Comparison of ENCODE assay signal across 17 cellular contexts in genomic region chr13:39512687-39513086, GRCh38.
DNase-seq lines count a peak whose midpoint lies in the region; ATAC-seq, FAIRE-seq and TF ChIP-seq lines count a peak whose summit lies in the region.
"Had no signal": no experiment of that assay in that cellular context is flagged by ENCODE, and none has a peak within 500 bp of the region (broad histone marks: within the 10 kb centered on the region; RNA-seq: fewer than 3 reads in every experiment).

No MANE protein-coding gene starts in this region.

- H3K4ac ChIP-seq in mesenchymal stem cell (ENCODE audit: low read depth in 1 of 2, low read length in 2 of 2): no peak overlapping the region

- no peak overlapping the region for H2BK15ac ChIP-seq in mesenchymal stem cell (ENCODE audit: low read depth, poor library complexity, severe bottlenecking)

- no peaks in the 10 kb centered on the region for H3K79me2 ChIP-seq in astrocyte (ENCODE audit: insufficient read depth, low read length)

- no peak overlapping the region for H2BK12ac ChIP-seq in mesenchymal stem cell (ENCODE audit: low read length in 2 of 2)

- H2BK5ac ChIP-seq in mesenchymal stem cell (ENCODE audit: low read depth, low read length, poor library complexity, severe bottlenecking): no peak overlapping the region

- H2AK5ac ChIP-seq in mesenchymal stem cell (ENCODE audit: low read length, severe bottlenecking): no peak overlapping the region

- no peak overlapping the region for H4K91ac ChIP-seq in mesenchymal stem cell (ENCODE audit: low read length)

- H3K36me3 ChIP-seq in astrocyte (ENCODE audit: insufficient read depth, low read length): no peaks in the 10 kb centered on the region
- no peaks in the 10 kb centered on the region for H3K36me3 ChIP-seq in mesenchymal stem cell (ENCODE audit: control insufficient read depth in 1 of 2, insufficient read depth in 2 of 2, low read depth in 1 of 2, low read length in 2 of 2)
- H3K36me3 ChIP-seq: BLaER1 treated with 17β-estradiol and CSF1 and Interleukin-3, amounts not matched to agents 10 nM and 100 nM had no signal

- in situ Hi-C loops in G401 (cut with HindIII; ENCODE audit: low sequenced_read_pairs): no loop called here

- H2BK120ac ChIP-seq in mesenchymal stem cell (ENCODE audit: low read depth, low read length): no peak overlapping the region

- H3K4me1 ChIP-seq in astrocyte (ENCODE audit: insufficient read depth, low read length) (peaks cover 9% of the 10 kb centered on the region), foreskin keratinocyte (peaks cover 11% of the 10 kb centered on the region), mesenchymal stem cell (ENCODE audit: control insufficient read depth, insufficient read depth, low read depth, low read length) (peaks cover 3% of the 10 kb centered on the region)

- H3K27me3 ChIP-seq in astrocyte (ENCODE audit: insufficient read depth, low read length) (no peaks in the 10 kb centered on the region), foreskin keratinocyte (no peaks in the 10 kb centered on the region), mesenchymal stem cell (ENCODE audit: control insufficient read depth in 1 of 2, insufficient read depth in 1 of 2, low read length in 2 of 2) (no peaks in the 10 kb centered on the region)
- H3K27me3 ChIP-seq: BLaER1 treated with 17β-estradiol and CSF1 and Interleukin-3, amounts not matched to agents 10 nM and 100 nM had no signal

- FAIRE-seq in astrocyte (lab: Jason Lieb, UNC): no peak
- FAIRE-seq: G401.6 had no signal

- peaks cover 7% of the 10 kb centered on the region for H3K4me1 Mint-ChIP-seq in astrocyte (ENCODE audit: low read depth, unreplicated experiment)
- H3K4me1 Mint-ChIP-seq: CD8-positive, alpha-beta memory T cell had no signal

- peak; percentile 69 for ATAC-seq in foreskin keratinocyte

- H3K27ac ChIP-seq in astrocyte (ENCODE audit: low read depth, low read length) (no peak overlapping the region), foreskin keratinocyte (no peak overlapping the region), mesenchymal stem cell (ENCODE audit: low read length, poor library complexity, severe bottlenecking) (no peak overlapping the region)
- H3K27ac ChIP-seq: BLaER1 treated with 17β-estradiol and CSF1 and Interleukin-3, amounts not matched to agents 10 nM and 100 nM had no signal

- peak; percentile 61 for DNase-seq in COLO668 (lab: John Stamatoyannopoulos, UW; ENCODE audit: unreplicated experiment)
- peak; percentile 29 for DNase-seq in G401 (ENCODE audit: low spot score)
- DNase-seq in astrocyte (ENCODE audit: low read depth): no peak
- peak; percentile 34 to 65 for DNase-seq in foreskin keratinocyte
- no peak for DNase-seq in iPS-NIHi7 (ENCODE audit: extremely low spot score)
- no peak for DNase-seq in MV-4-11 (lab: John Stamatoyannopoulos, UW)
- no peak for DNase-seq in mesenchymal stem cell
- DNase-seq: CD8-positive, alpha-beta memory T cell; DMS79 treated with DMSO at 0.1 percent for 48 hours; H9; NCI-H1092 treated with DMSO at 0.1 percent for 48 hours; NCI-H1694 treated with DMSO at 0.1 percent for 48 hours; NCI-H345; OCI-M1; SIG-M5 had no signal

- no peaks in the 10 kb centered on the region for H3K9me3 Mint-ChIP-seq in astrocyte (ENCODE audit: unreplicated experiment)

- no peak for TF ChIP-seq CTCF in astrocyte (IDR thresholded peaks at IDR 0.05; ENCODE audit: insufficient read depth, low read depth, low read length)
- no peak for TF ChIP-seq CTCF in foreskin keratinocyte (conservative IDR thresholded peaks at IDR 0.05)

- no peak overlapping the region for H3K4me2 ChIP-seq in astrocyte (ENCODE audit: low read length)
- H3K4me2 ChIP-seq in mesenchymal stem cell (ENCODE audit: low read length, poor library complexity, severe bottlenecking): no peak overlapping the region
- H3K4me2 ChIP-seq: BLaER1 treated with 17β-estradiol and CSF1 and Interleukin-3, amounts not matched to agents 10 nM and 100 nM had no signal

- no peak overlapping the region for H4K8ac ChIP-seq in mesenchymal stem cell (ENCODE audit: low read length)

- H3K4me3 ChIP-seq in astrocyte (ENCODE audit: insufficient read depth, low read depth, low read length) (no peak overlapping the region), mesenchymal stem cell (ENCODE audit: insufficient read depth in 1 of 2, low read depth in 1 of 2, low read length in 2 of 2) (no peak overlapping the region)
- H3K4me3 ChIP-seq: BLaER1 treated with 17β-estradiol and CSF1 and Interleukin-3, amounts not matched to agents 10 nM and 100 nM had no signal

- WGBS in mesenchymal stem cell: 100% methylated on average over 6 of the region's 6 CpGs

- peaks cover 9% of the 10 kb centered on the region for H3K79me1 ChIP-seq in mesenchymal stem cell (replicated peaks; ENCODE audit: low read length, poor library complexity, severe bottlenecking)

- H3K9me3 ChIP-seq in astrocyte (ENCODE audit: insufficient read depth, low read depth, low read length) (no peaks in the 10 kb centered on the region), mesenchymal stem cell (ENCODE audit: control insufficient read depth, low read length) (no peaks in the 10 kb centered on the region)
- H3K9me3 ChIP-seq: BLaER1 treated with 17β-estradiol and CSF1 and Interleukin-3, amounts not matched to agents 10 nM and 100 nM had no signal

- H3K36me3 Mint-ChIP-seq in astrocyte (ENCODE audit: low read depth, unreplicated experiment): no peaks in the 10 kb centered on the region
- H3K36me3 Mint-ChIP-seq: CD8-positive, alpha-beta memory T cell had no signal

- no peak overlapping the region for H2AFZ ChIP-seq in astrocyte (ENCODE audit: low read depth, low read length)
- H2AFZ ChIP-seq in mesenchymal stem cell (ENCODE audit: low read depth, low read length): no peak overlapping the region

- H3K4me3 Mint-ChIP-seq in astrocyte (ENCODE audit: unreplicated experiment): no peak overlapping the region
- H3K4me3 Mint-ChIP-seq: CD8-positive, alpha-beta memory T cell; H9 had no signal

- H3K9ac ChIP-seq in astrocyte (ENCODE audit: low read length) (no peak overlapping the region), mesenchymal stem cell (ENCODE audit: low read length) (no peak overlapping the region)
- H3K9ac ChIP-seq: BLaER1 treated with 17β-estradiol and CSF1 and Interleukin-3, amounts not matched to agents 10 nM and 100 nM had no signal

- no peak overlapping the region for H3K23ac ChIP-seq in mesenchymal stem cell (ENCODE audit: low read length in 2 of 2)

- H4K20me1 ChIP-seq in astrocyte (ENCODE audit: insufficient read depth, low read length): no peaks in the 10 kb centered on the region
- H4K20me1 ChIP-seq: BLaER1 treated with 17β-estradiol and CSF1 and Interleukin-3, amounts not matched to agents 10 nM and 100 nM had no signal

- no peaks in the 10 kb centered on the region for H3K27me3 Mint-ChIP-seq in astrocyte (ENCODE audit: low read depth, unreplicated experiment)

- H3K27ac Mint-ChIP-seq in astrocyte (ENCODE audit: unreplicated experiment): peak overlapping the region; percentile 18
- H3K27ac Mint-ChIP-seq: CD8-positive, alpha-beta memory T cell; H9 had no signal

- no peak overlapping the region for H3K14ac ChIP-seq in mesenchymal stem cell (ENCODE audit: low read length in 2 of 2)

- no peak overlapping the region for H3K18ac ChIP-seq in mesenchymal stem cell (ENCODE audit: low read depth in 1 of 2, low read length in 2 of 2)

Comparison
In these comparisons a context has a peak if more than half of its experiments do, and no peak if none do; other contexts are left out.
1. DNase-seq: peak in COLO668 (single experiment), G401 (single experiment) and foreskin keratinocyte (2 of 2); none in astrocyte (single experiment), iPS-NIHi7 (single experiment), MV-4-11 (single experiment) and mesenchymal stem cell (single experiment).